In the genomic region with DNA sequence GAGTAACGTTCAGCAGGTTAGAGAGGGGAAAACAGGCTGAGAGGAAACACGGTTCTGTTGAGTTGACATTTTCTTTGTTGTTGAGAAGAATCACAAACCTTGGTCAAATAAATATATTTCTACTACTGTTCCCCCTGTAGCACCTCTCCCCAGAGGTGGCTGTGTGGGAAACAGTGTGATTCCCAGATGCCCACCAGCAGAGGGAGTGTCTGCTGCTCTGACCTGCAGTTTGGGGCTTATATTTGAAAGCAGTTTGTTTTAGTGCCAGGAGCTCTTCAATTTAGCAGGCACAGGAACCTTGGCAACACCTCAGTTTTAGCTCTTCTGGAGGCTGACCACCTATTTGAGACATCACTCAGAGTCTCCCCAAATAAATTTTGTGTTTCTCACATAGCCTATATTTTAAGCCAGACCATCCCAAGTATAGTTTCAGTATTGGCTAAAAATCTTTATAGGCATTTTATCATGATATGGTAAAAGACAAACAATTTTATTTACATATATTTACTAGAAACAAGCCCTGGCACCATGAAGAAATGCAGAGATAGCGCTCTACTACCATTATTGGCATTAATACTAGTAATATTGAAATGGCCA, we compare ENCODE assay signal across 8 cellular contexts.
DNase-seq lines count a peak whose midpoint lies in the region; ATAC-seq and TF ChIP-seq lines count a peak whose summit lies in the region.

No MANE protein-coding gene starts in this region.

- no peak for DNase-seq in AG09319 (ENCODE audit: extremely low read depth, low read depth)
- DNase-seq in GM23248: peak; percentile 55
- DNase-seq in SJSA1 (ENCODE audit: low read depth in 1 of 2, low spot score in 2 of 2): peak; percentile 34 to 42
- DNase-seq in glutamatergic neuron: peak; percentile 57
- no peak for DNase-seq in NCI-H2029 (lab: John Stamatoyannopoulos, UW)

- H3K27ac ChIP-seq in GM23248 (no peak overlapping the region), SJSA1 (no peak overlapping the region)

- H3K9me3 Mint-ChIP-seq in glutamatergic neuron (ENCODE audit: unreplicated experiment): no peaks in the 10 kb centered on the region

- H3K9me2 ChIP-seq in GM23248 (ENCODE audit: insufficient read depth): no peaks in the 10 kb centered on the region

- no peaks in the 10 kb centered on the region for H3K27me3 ChIP-seq in GM23248 (replicated peaks; ENCODE audit: insufficient read depth)
- no peaks in the 10 kb centered on the region for H3K27me3 ChIP-seq in SJSA1 (replicated peaks)

- H3K4me3 Mint-ChIP-seq in glutamatergic neuron (ENCODE audit: unreplicated experiment): no peak overlapping the region

- ATAC-seq in GM18870 (IDR thresholded peaks at IDR 0.05; ENCODE audit: unreplicated experiment) (no peak), HG03354 (IDR thresholded peaks at IDR 0.05; ENCODE audit: poor library complexity, severe bottlenecking, unreplicated experiment) (no peak), GM19324 (IDR thresholded peaks at IDR 0.05; ENCODE audit: low FRiP score, unreplicated experiment) (no peak)

- no peak overlapping the region for H3K27ac Mint-ChIP-seq in glutamatergic neuron (ENCODE audit: unreplicated experiment)

- H3K79me2 ChIP-seq in GM23248 (ENCODE audit: insufficient read depth): 0 out of 2 replicates have a peak, but pooled peaks cover 7% of the 10 kb centered on the region

- H3K36me3 Mint-ChIP-seq in glutamatergic neuron (ENCODE audit: unreplicated experiment): no peaks in the 10 kb centered on the region

- H3K9me3 ChIP-seq in GM23248 (ENCODE audit: low read depth): no peaks in the 10 kb centered on the region
- no peaks in the 10 kb centered on the region for H3K9me3 ChIP-seq in SJSA1 (replicated peaks)

- no peaks in the 10 kb centered on the region for H4K20me1 ChIP-seq in GM23248 (ENCODE audit: insufficient read depth)

- H3K9ac ChIP-seq in GM23248: no peak overlapping the region

- H3K27me3 Mint-ChIP-seq in glutamatergic neuron (ENCODE audit: unreplicated experiment): no peaks in the 10 kb centered on the region

- in situ Hi-C loops in GM23248 (cut with MboI): no loop called here

- no peak overlapping the region for H3K4me2 ChIP-seq in GM23248 (ENCODE audit: unreplicated experiment)

- no peak overlapping the region for H2AFZ ChIP-seq in GM23248

- 91 to 98% methylated on average over 3 of the region's 3 CpGs for WGBS in GM23248 (ENCODE audit: low coverage in 1 of 2, low lambda C conversion rate in 2 of 2, missing lambda C conversion rate in 2 of 2), 2 experiments

- TF ChIP-seq CTCF in AG09319 (IDR thresholded peaks at IDR 0.05; ENCODE audit: low read depth, low read length): peak; percentile 63
- peak; percentile 47 for TF ChIP-seq CTCF in glutamatergic neuron (IDR thresholded peaks at IDR 0.05; ENCODE audit: partially characterized antibody, unreplicated experiment)

- H3K4me1 ChIP-seq in GM23248 (ENCODE audit: insufficient read depth) (no peaks in the 10 kb centered on the region), SJSA1 (replicated peaks) (no peaks in the 10 kb centered on the region)

- H3K4me3 ChIP-seq in GM23248: no peak overlapping the region
- H3K4me3 ChIP-seq in SJSA1: no peak overlapping the region

- H3K36me3 ChIP-seq in GM23248 (ENCODE audit: low read depth) (peaks cover 38% of the 10 kb centered on the region), SJSA1 (peaks cover 17% of the 10 kb centered on the region)

- H3F3A ChIP-seq in GM23248 (ENCODE audit: insufficient read depth): peaks cover 13% of the 10 kb centered on the region; the same call in 1 of the 2 replicates

- no peaks in the 10 kb centered on the region for H3K4me1 Mint-ChIP-seq in glutamatergic neuron (ENCODE audit: low read depth, unreplicated experiment)

Comparison
In these comparisons a context has a peak if more than half of its experiments do, and no peak if none do; other contexts are left out.
1. DNase-seq: peak in GM23248 (single experiment), SJSA1 (2 of 2) and glutamatergic neuron (single experiment); none in AG09319 (single experiment) and NCI-H2029 (single experiment).